28 cellular contexts compared by ENCODE assay signal in the genomic region with DNA sequence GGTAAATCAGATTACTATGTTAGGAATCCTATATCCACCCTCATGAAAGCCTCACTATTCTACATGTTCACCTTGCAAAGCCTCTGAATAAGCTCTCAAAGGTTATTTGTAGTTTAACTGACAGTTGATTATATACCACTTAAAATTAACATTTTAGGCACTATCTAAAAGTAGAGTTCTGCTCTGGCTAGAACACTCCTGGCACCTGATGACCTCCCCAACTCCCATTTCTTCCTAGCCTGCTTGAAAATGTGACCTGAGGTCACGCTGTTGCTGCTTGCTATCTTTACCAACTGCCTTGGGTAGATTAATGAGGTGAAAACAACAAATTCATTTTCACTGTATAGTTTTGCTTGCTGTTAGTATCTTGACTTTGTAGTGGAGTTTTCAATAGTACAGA.
"Had no signal": no experiment of that assay in that cellular context is flagged by ENCODE, and none has a peak within 500 bp of the region (broad histone marks: within the 10 kb centered on the region; RNA-seq: fewer than 3 reads in every experiment).

No MANE protein-coding gene starts in this region.

- H3K27me3 ChIP-seq: pancreas, right lobe of liver, stomach, testis, tibial artery, upper lobe of right lung had no signal

- H3K27ac ChIP-seq: lower lobe of right lung, pancreas, psoas muscle, right lobe of liver, stomach, testis, tibial artery, upper lobe of right lung had no signal

- DNase-seq: hypothalamus; immature natural killer cell; kidney; lower lobe of right lung; mammary epithelial cell; mesenchymal stem cell; naive thymus-derived CD8-positive, alpha-beta T cell; nucleus accumbens; pancreas; posterior cingulate gyrus; psoas muscle; right lobe of liver; stimulated activated CD4-positive, alpha-beta T cell treated with anti-CD3 and anti-CD28 coated beads, Interleukin-1b, Interleukin-23, amount 100 ng/mL, for 48 hours; stimulated activated CD4-positive, alpha-beta T cell treated with anti-CD3 and anti-CD28 coated beads, Interleukin-2, amount 100 ng/mL, for 48 hours; stimulated activated CD4-positive, alpha-beta T cell treated with anti-CD3 and anti-CD28 coated beads, Interleukin-4, amount 100 ng/mL, for 4 hours; stimulated activated CD8-positive, alpha-beta memory T cell treated with anti-CD3 and anti-CD28 coated beads, Interleukin-4, amount 100 ng/mL, for 48 hours; stimulated activated naive B cell treated with anti-CD40 and anti-IgM and Interleukin-4, amounts not matched to agents 10 μg/mL and 1 μg/mL and 100 μg/mL, for 72 hours; stimulated activated naive CD8-positive, alpha-beta T cell treated with anti-CD3 and anti-CD28 coated beads, Interleukin-15, Interleukin-2, amounts not matched to agents 100 U/mL and 50 U/mL, for 24 hours; stomach; testis; tibial artery; trophoblast cell; upper lobe of right lung had no signal

- H3K27me3 Mint-ChIP-seq: naive thymus-derived CD8-positive, alpha-beta T cell; stimulated activated naive B cell treated with anti-CD40 and anti-IgM and Interleukin-4, amounts not matched to agents 10 μg/mL and 1 μg/mL and 100 μg/mL, for 72 hours had no signal

- H3K9me3 Mint-ChIP-seq: immature natural killer cell; naive thymus-derived CD8-positive, alpha-beta T cell; nephron; neural crest cell; stimulated activated naive B cell treated with anti-CD40 and anti-IgM and Interleukin-4, amounts not matched to agents 10 μg/mL and 1 μg/mL and 100 μg/mL, for 72 hours had no signal

- H3K36me3 ChIP-seq: lower lobe of right lung, pancreas, stomach, upper lobe of right lung had no signal

- H3K4me2 ChIP-seq: smooth muscle cell had no signal

- H3K27ac Mint-ChIP-seq: immature natural killer cell; naive thymus-derived CD8-positive, alpha-beta T cell; nephron; stimulated activated naive B cell treated with anti-CD40 and anti-IgM and Interleukin-4, amounts not matched to agents 10 μg/mL and 1 μg/mL and 100 μg/mL, for 72 hours had no signal

- H3K9me3 ChIP-seq: lower lobe of right lung, pancreas, psoas muscle, right lobe of liver, stomach, testis, tibial artery, upper lobe of right lung had no signal

- H3K4me1 Mint-ChIP-seq: immature natural killer cell; naive thymus-derived CD8-positive, alpha-beta T cell; nephron; neural crest cell had no signal

- H3K4me3 Mint-ChIP-seq: immature natural killer cell; naive thymus-derived CD8-positive, alpha-beta T cell; nephron; neural crest cell; stimulated activated naive B cell treated with anti-CD40 and anti-IgM and Interleukin-4, amounts not matched to agents 10 μg/mL and 1 μg/mL and 100 μg/mL, for 72 hours had no signal

- H3K4me3 ChIP-seq: lower lobe of right lung, pancreas, psoas muscle, right lobe of liver, smooth muscle cell, stomach, testis, tibial artery, upper lobe of right lung had no signal

- ATAC-seq: lower lobe of right lung; naive thymus-derived CD8-positive, alpha-beta T cell; pancreas; psoas muscle; right lobe of liver; stimulated activated naive B cell treated with anti-CD40 and anti-IgM and Interleukin-4, amounts not matched to agents 10 μg/mL and 1 μg/mL and 100 μg/mL, for 72 hours; stimulated activated naive CD8-positive, alpha-beta T cell treated with anti-CD3 and anti-CD28 coated beads, Interleukin-15, Interleukin-2, amounts not matched to agents 100 U/mL and 50 U/mL, for 24 hours; upper lobe of right lung had no signal

- H3K4me1 ChIP-seq: lower lobe of right lung, pancreas, psoas muscle, right lobe of liver, stomach, testis, tibial artery, upper lobe of right lung had no signal

- FAIRE-seq: islet of Langerhans, kidney, pancreas, urothelium cell line had no signal
